Comparison of ENCODE assay signal across 14 cellular contexts in genomic region chr21:34818663-34819158, GRCh38.
A peak's percentile ranks its signal among the peaks of the same experiment; 100 is the strongest.
DNase-seq lines count a peak whose midpoint lies in the region; ATAC-seq and TF ChIP-seq lines count a peak whose summit lies in the region.
"Had no signal": no experiment of that assay in that cellular context is flagged by ENCODE, and none has a peak within 500 bp of the region (broad histone marks: within the 10 kb centered on the region; RNA-seq: fewer than 3 reads in every experiment).

No MANE protein-coding gene starts in this region.

- peaks cover 28% of the 10 kb centered on the region for H3K4me1 Mint-ChIP-seq in stimulated activated naive CD8-positive, alpha-beta T cell treated with anti-CD3 and anti-CD28 coated beads, Interleukin-15, Interleukin-2, amounts not matched to agents 100 ng/mL and 50 ng/mL, for 24 hours (ENCODE audit: low read depth)
- peaks cover 10% of the 10 kb centered on the region for H3K4me1 Mint-ChIP-seq in stimulated activated naive CD8-positive, alpha-beta T cell treated with anti-CD3 and anti-CD28 coated beads, Interleukin-15, amount 100 ng/mL, for 72 hours
- H3K4me1 Mint-ChIP-seq in central memory CD8-positive, alpha-beta T cell: peaks cover 40% of the 10 kb centered on the region

- WGBS in right lobe of liver (ENCODE audit: insufficient coverage, low coverage, low lambda C conversion rate, missing lambda C conversion rate): 45% methylated on average over 7 of the region's 8 CpGs

- TF ChIP-seq POLR2A in right lobe of liver (IDR thresholded peaks at IDR 0.05) (no peak), vagina (IDR thresholded peaks at IDR 0.05) (no peak)

- no peak for DNase-seq in stimulated activated naive CD8-positive, alpha-beta T cell treated with anti-CD3 and anti-CD28 coated beads, Interleukin-15, amount 100 ng/mL, for 72 hours
- DNase-seq in central memory CD8-positive, alpha-beta T cell (ENCODE audit: low spot score in 2 of 2): no peak
- DNase-seq in right lobe of liver: no peak
- no peak for DNase-seq in vagina (ENCODE audit: extremely low spot score in 2 of 2)
- no peak for DNase-seq in upper lobe of right lung
- no peak for DNase-seq in NCI-H2171 treated with DMSO at 0.1 percent for 48 hours (lab: John Stamatoyannopoulos, UW)
- no peak for DNase-seq in Ammon's horn (ENCODE audit: low spot score)
- DNase-seq: activated T-cell treated with anti-CD3 and anti-CD28 coated beads for 4 hours, amniotic stem cell, GDM1, H7 had no signal

- no peak for ATAC-seq in stimulated activated naive CD8-positive, alpha-beta T cell treated with anti-CD3 and anti-CD28 coated beads, Interleukin-15, amount 100 ng/mL, for 72 hours
- no peak for ATAC-seq in central memory CD8-positive, alpha-beta T cell (replicated peaks; ENCODE audit: extremely low read depth, poor library complexity, severe bottlenecking)
- peak in 3 of 4 donors; percentile 26 to 62 (median 54) for ATAC-seq in right lobe of liver
- ATAC-seq in upper lobe of right lung: no peak
- ATAC-seq: activated CD4-positive, CD25-positive, alpha-beta regulatory T cell treated with anti-CD3 and anti-CD28 coated beads, Interleukin-2, amount 50 U/mL, for 24 hours had no signal

- H3K9me3 ChIP-seq in right lobe of liver: no peaks in the 10 kb centered on the region
- no peaks in the 10 kb centered on the region for H3K9me3 ChIP-seq in vagina
- H3K9me3 ChIP-seq in upper lobe of right lung: no peaks in the 10 kb centered on the region
- H3K9me3 ChIP-seq: esophagus muscularis mucosa had no signal

- no peak overlapping the region for H3K4me3 Mint-ChIP-seq in stimulated activated naive CD8-positive, alpha-beta T cell treated with anti-CD3 and anti-CD28 coated beads, Interleukin-15, Interleukin-2, amounts not matched to agents 100 ng/mL and 50 ng/mL, for 24 hours
- no peak overlapping the region for H3K4me3 Mint-ChIP-seq in stimulated activated naive CD8-positive, alpha-beta T cell treated with anti-CD3 and anti-CD28 coated beads, Interleukin-15, amount 100 ng/mL, for 72 hours
- H3K4me3 Mint-ChIP-seq in central memory CD8-positive, alpha-beta T cell: no peak overlapping the region

- H3K9me3 Mint-ChIP-seq in stimulated activated naive CD8-positive, alpha-beta T cell treated with anti-CD3 and anti-CD28 coated beads, Interleukin-15, Interleukin-2, amounts not matched to agents 100 ng/mL and 50 ng/mL, for 24 hours: no peaks in the 10 kb centered on the region
- H3K9me3 Mint-ChIP-seq in stimulated activated naive CD8-positive, alpha-beta T cell treated with anti-CD3 and anti-CD28 coated beads, Interleukin-15, amount 100 ng/mL, for 72 hours: no peaks in the 10 kb centered on the region
- no peaks in the 10 kb centered on the region for H3K9me3 Mint-ChIP-seq in central memory CD8-positive, alpha-beta T cell

- H3K36me3 Mint-ChIP-seq in stimulated activated naive CD8-positive, alpha-beta T cell treated with anti-CD3 and anti-CD28 coated beads, Interleukin-15, Interleukin-2, amounts not matched to agents 100 ng/mL and 50 ng/mL, for 24 hours (ENCODE audit: low read depth): peaks cover 84% of the 10 kb centered on the region
- H3K36me3 Mint-ChIP-seq in central memory CD8-positive, alpha-beta T cell (ENCODE audit: insufficient read depth): peaks cover 52% of the 10 kb centered on the region

- no peaks in the 10 kb centered on the region for H3K27me3 ChIP-seq in right lobe of liver
- H3K27me3 ChIP-seq in vagina: no peaks in the 10 kb centered on the region
- no peaks in the 10 kb centered on the region for H3K27me3 ChIP-seq in upper lobe of right lung

- intact Hi-C loops in right lobe of liver (cut with DNase I): no loop called here
- intact Hi-C loops in vagina (cut with DNase I): no loop called here
- intact Hi-C loops in upper lobe of right lung (cut with DNase I): no loop called here

- peak overlapping the region; percentile 7 for H3K27ac Mint-ChIP-seq in stimulated activated naive CD8-positive, alpha-beta T cell treated with anti-CD3 and anti-CD28 coated beads, Interleukin-15, Interleukin-2, amounts not matched to agents 100 ng/mL and 50 ng/mL, for 24 hours
- no peak overlapping the region for H3K27ac Mint-ChIP-seq in stimulated activated naive CD8-positive, alpha-beta T cell treated with anti-CD3 and anti-CD28 coated beads, Interleukin-15, amount 100 ng/mL, for 72 hours
- H3K27ac Mint-ChIP-seq in central memory CD8-positive, alpha-beta T cell (ENCODE audit: low read depth): peak overlapping the region; percentile 44

- H3K4me1 ChIP-seq in right lobe of liver (peaks cover 0 to 15% (median 0%) of the 10 kb centered on the region in 4 donors), vagina (peaks cover 74% of the 10 kb centered on the region), upper lobe of right lung (no peaks in the 10 kb centered on the region)
- H3K4me1 ChIP-seq: esophagus muscularis mucosa had no signal

- no peaks in the 10 kb centered on the region for H3K27me3 Mint-ChIP-seq in stimulated activated naive CD8-positive, alpha-beta T cell treated with anti-CD3 and anti-CD28 coated beads, Interleukin-15, Interleukin-2, amounts not matched to agents 100 ng/mL and 50 ng/mL, for 24 hours
- H3K27me3 Mint-ChIP-seq in stimulated activated naive CD8-positive, alpha-beta T cell treated with anti-CD3 and anti-CD28 coated beads, Interleukin-15, amount 100 ng/mL, for 72 hours: no peaks in the 10 kb centered on the region
- H3K27me3 Mint-ChIP-seq in central memory CD8-positive, alpha-beta T cell: no peaks in the 10 kb centered on the region

- no peak overlapping the region for H3K4me3 ChIP-seq in right lobe of liver
- H3K4me3 ChIP-seq in vagina: no peak overlapping the region
- no peak overlapping the region for H3K4me3 ChIP-seq in upper lobe of right lung
- H3K4me3 ChIP-seq: esophagus muscularis mucosa had no signal

- no peaks in the 10 kb centered on the region for H3K36me3 ChIP-seq in right lobe of liver
- peaks cover 0 to 9% of the 10 kb centered on the region in 2 donors for H3K36me3 ChIP-seq in vagina
- H3K36me3 ChIP-seq in upper lobe of right lung: peaks cover 70% of the 10 kb centered on the region
- H3K36me3 ChIP-seq: esophagus muscularis mucosa had no signal

- TF ChIP-seq CTCF in right lobe of liver (IDR thresholded peaks at IDR 0.05) (no peak), vagina (IDR thresholded peaks at IDR 0.05) (no peak), upper lobe of right lung (IDR thresholded peaks at IDR 0.05) (no peak)

- H3K27ac ChIP-seq in right lobe of liver (no peak overlapping the region), vagina (peak overlapping the region; percentile 52), upper lobe of right lung (no peak overlapping the region)
- H3K27ac ChIP-seq: esophagus muscularis mucosa had no signal

Comparison
In these comparisons a context has a peak if more than half of its experiments do, and no peak if none do; other contexts are left out.
1. H3K27ac Mint-ChIP-seq: peak in stimulated activated naive CD8-positive, alpha-beta T cell treated with anti-CD3 and anti-CD28 coated beads, Interleukin-15, Interleukin-2, amounts not matched to agents 100 ng/mL and 50 ng/mL, for 24 hours (single experiment) and central memory CD8-positive, alpha-beta T cell (single experiment); none in stimulated activated naive CD8-positive, alpha-beta T cell treated with anti-CD3 and anti-CD28 coated beads, Interleukin-15, amount 100 ng/mL, for 72 hours (0 of 2).
2. ATAC-seq: peak in right lobe of liver (3 of 4); none in stimulated activated naive CD8-positive, alpha-beta T cell treated with anti-CD3 and anti-CD28 coated beads, Interleukin-15, amount 100 ng/mL, for 72 hours (single experiment), central memory CD8-positive, alpha-beta T cell (single experiment) and upper lobe of right lung (single experiment).